ENCODE assay signal across 1 cellular context in genomic region chr20:51735728-51736600, GRCh38.
TF ChIP-seq lines count a peak whose summit lies in the region.

No MANE protein-coding gene starts in this region.

TF ChIP-seq in GM12878, 131 proteins besides CTCF, POLR2A, EP300 and RAD21 (continued from another document):
- TF ChIP-seq PRDM15 (CRISPR knock-in tag; IDR thresholded peaks at IDR 0.05) (no peak), NFXL1 (IDR thresholded peaks at IDR 0.05; ENCODE audit: borderline replicate concordance) (0 out of 2 replicates have a peak, but pooled peaks have one; percentile 19)
- TF ChIP-seq, protein P1, sequence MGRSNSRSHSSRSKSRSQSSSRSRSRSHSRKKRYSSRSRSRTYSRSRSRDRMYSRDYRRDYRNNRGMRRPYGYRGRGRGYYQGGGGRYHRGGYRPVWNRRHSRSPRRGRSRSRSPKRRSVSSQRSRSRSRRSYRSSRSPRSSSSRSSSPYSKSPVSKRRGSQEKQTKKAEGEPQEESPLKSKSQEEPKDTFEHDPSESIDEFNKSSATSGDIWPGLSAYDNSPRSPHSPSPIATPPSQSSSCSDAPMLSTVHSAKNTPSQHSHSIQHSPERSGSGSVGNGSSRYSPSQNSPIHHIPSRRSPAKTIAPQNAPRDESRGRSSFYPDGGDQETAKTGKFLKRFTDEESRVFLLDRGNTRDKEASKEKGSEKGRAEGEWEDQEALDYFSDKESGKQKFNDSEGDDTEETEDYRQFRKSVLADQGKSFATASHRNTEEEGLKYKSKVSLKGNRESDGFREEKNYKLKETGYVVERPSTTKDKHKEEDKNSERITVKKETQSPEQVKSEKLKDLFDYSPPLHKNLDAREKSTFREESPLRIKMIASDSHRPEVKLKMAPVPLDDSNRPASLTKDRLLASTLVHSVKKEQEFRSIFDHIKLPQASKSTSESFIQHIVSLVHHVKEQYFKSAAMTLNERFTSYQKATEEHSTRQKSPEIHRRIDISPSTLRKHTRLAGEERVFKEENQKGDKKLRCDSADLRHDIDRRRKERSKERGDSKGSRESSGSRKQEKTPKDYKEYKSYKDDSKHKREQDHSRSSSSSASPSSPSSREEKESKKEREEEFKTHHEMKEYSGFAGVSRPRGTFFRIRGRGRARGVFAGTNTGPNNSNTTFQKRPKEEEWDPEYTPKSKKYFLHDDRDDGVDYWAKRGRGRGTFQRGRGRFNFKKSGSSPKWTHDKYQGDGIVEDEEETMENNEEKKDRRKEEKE (IDR thresholded peaks at IDR 0.05), result no peak
TF ChIP-seq in GM12878: peak in this region for 1.
